ENCODE assay signal across 7 cellular contexts in the genomic region with DNA sequence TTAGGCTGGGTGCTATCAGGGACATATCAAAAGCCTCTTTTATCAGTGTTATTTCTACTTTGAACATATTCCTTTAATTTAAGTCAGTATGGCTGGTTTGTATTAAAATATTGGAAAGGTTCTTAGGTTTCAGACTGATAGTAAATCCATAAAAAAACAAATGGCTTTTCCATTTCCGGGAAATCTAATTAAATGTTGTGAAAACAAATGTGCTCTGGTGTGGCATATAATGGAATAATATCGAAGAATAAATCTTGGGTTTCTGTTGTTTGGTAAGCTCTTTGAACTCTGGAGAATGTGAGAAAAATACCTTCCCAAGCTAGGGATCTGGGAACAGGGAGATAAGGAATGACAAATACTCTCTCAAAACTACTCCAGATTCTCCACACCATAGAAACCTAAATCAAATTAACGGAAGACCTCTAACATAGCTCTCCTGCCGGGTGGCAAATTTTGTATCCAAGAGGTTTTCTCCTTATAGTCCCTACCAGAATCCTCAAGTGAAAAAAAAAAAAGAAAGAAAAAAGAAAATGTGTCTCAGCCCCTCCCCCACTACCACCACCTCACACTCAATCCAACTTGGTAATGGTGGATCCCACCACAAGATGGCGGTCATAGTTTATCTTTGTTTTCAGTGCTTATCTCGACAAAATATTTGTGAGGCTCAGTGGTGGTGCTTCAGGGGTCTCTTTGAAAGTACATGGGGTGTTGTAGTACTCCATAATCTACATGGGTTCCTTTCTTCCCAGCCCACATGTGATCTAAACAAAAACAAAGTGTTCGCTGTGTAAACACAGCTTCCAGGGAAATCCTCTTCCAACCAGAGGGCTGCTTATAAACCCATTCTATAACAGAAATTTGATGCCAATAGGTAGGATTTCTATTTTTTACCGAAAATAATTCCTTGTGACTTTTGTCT. TPM values are rescaled to one million over a fixed set of nuclear protein-coding genes. Genes with fewer than 3 reads are reported as not detected.
DNase-seq lines count a peak whose midpoint lies in the region; ATAC-seq lines count a peak whose summit lies in the region.

No MANE protein-coding gene starts in this region.

- H3K9me3 ChIP-seq in iPS-20b (ENCODE audit: insufficient read depth, low read depth, low read length), result no peaks in the 10 kb centered on the region

- H3K27ac ChIP-seq in iPS-20b (ENCODE audit: low read length), result no peak overlapping the region

- no peaks in the 10 kb centered on the region for H3K36me3 ChIP-seq in iPS-20b (ENCODE audit: insufficient read depth, low read depth, low read length)

- H3K27me3 ChIP-seq in iPS-20b (ENCODE audit: insufficient read depth, low read length), result no peaks in the 10 kb centered on the region

- H3K4me3 ChIP-seq in iPS-20b (ENCODE audit: low read length), result no peak overlapping the region

- peak; percentile 19 for DNase-seq in G401 (ENCODE audit: low spot score)
- peak; percentile 66 for DNase-seq in HT-29 (ENCODE audit: low spot score)
- peak; percentile 36 for DNase-seq in SHP77 (lab: John Stamatoyannopoulos, UW)
- DNase-seq in left cardiac atrium, result no peak

- peak overlapping the region; percentile 22; the same call in 1 of the 2 replicates for H3K9ac ChIP-seq in iPS-20b (ENCODE audit: low read depth, low read length)

- ATAC-seq in HG03439 (IDR thresholded peaks at IDR 0.05; ENCODE audit: unreplicated experiment), result no peak
- ATAC-seq in GM21381 (IDR thresholded peaks at IDR 0.05; ENCODE audit: unreplicated experiment), result no peak
- no peak for ATAC-seq in left cardiac atrium

- intact Hi-C loops in left cardiac atrium (cut with DNase I), result no loop called here

- in situ Hi-C loops in G401 (cut with HindIII; ENCODE audit: low sequenced_read_pairs), result no loop called here

- H3K4me1 ChIP-seq in iPS-20b (ENCODE audit: insufficient read depth, low read length), result peaks cover 11% of the 10 kb centered on the region

RNA-seq across cellular contexts. Expression of a gene that starts 54.6 kb away (rescaled TPM):
- not detected in 2 replicates for total RNA-seq in G401 (2014; rRNA removed; shearing (Covaris generic))
- total RNA-seq in HT-29 (2014; rRNA removed; shearing (Covaris generic)), result not detected in 2 replicates
- total RNA-seq in left cardiac atrium, result 10 to 100 TPM in 1 of 2 donors, 1 to 10 TPM in 1; 2.0 to 10.5 TPM
